In the genomic region with DNA sequence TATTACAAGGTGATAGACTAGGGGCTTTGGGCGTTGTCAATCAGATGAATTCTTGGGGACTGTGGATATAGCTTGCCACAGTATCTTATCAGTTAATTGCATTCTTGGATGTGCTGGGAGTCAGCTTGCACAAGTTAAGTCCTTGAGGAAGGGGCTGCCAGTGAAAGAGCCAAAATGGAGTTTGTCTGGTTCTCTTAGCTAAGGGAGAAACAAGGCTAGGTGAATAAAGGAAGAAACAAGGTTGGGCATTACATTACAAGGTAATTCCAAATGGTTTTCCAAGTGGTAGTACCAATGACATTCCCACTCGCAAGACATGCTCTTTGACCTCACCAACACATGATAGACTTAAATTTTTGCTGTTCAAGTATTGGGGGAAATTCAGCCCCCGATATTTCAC, we compare ENCODE assay signal across 3 cellular contexts.
TF ChIP-seq lines count a peak whose summit lies in the region.

No MANE protein-coding gene starts in this region.

TF ChIP-seq in GM23338, 12 proteins besides CTCF, POLR2A, EP300 and RAD21:
- TF ChIP-seq ZNF331 (CRISPR knock-in tag; IDR thresholded peaks at IDR 0.05; ENCODE audit: low read depth) (peak; percentile 5; the same call in 1 of the 2 replicates), ZNF114 (CRISPR knock-in tag; IDR thresholded peaks at IDR 0.05) (0 out of 2 replicates have a peak, but pooled peaks have one; percentile 54)

TF ChIP-seq in WTC11, 78 proteins besides CTCF, POLR2A, EP300 and RAD21:
- peak; percentile 74 for TF ChIP-seq ZSCAN18 (CRISPR knock-in tag; IDR thresholded peaks at IDR 0.05)
- peak; percentile 47; the same call in 1 of the 2 replicates for TF ChIP-seq MXD4 (CRISPR knock-in tag; IDR thresholded peaks at IDR 0.05; ENCODE audit: borderline replicate concordance)

TF ChIP-seq in H1, 55 proteins besides CTCF, POLR2A, EP300 and RAD21:
- peak; percentile 42; the same call in 1 of the 2 replicates for TF ChIP-seq YY1 (IDR thresholded peaks at IDR 0.05; ENCODE audit: low read depth, low read length)
